Comparison of ENCODE assay signal across 10 cellular contexts in the genomic region with DNA sequence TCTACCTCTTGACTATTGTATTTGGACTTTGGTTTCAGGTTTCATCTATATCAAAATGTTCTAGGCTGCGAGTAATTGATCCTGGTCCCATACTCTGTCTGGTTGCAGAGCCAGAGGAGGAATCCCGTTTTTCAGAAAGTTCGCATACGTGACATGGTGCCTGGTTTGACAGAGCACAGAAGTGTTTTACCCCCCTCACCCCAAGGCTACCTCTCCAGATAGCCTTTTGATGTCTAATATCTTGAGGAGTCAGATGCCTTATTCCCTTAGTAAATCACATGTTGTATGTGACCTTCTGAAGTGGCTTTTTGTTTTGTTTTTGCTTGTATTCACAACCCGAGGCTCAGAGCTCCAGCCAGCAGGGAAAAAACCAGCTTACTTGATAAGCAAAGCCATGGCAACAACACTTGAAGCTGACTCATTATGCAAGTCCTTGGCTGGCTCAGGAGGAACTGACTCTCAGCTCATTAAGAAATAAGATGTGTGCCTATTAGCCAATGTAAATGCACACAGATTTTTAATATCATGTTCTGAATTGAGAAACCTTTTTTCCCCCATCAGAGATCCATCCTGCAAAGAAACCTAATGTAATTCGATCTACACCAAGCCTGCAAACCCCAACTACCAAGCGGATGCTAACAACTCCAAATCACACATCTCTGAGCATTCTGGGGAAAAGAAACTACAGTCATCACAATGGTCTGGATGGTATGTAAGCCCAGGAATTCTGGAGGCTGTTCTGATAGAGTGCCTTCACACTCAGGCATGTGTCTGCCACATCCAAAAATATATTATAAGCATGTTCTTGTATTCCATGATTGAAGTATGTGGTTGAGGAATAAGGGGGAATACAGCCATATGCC. TPM values are rescaled to one million over a fixed set of nuclear protein-coding genes. Genes with fewer than 3 reads are reported as not detected.
DNase-seq lines count a peak whose midpoint lies in the region; ATAC-seq, FAIRE-seq and TF ChIP-seq lines count a peak whose summit lies in the region.
"Had no signal": no experiment of that assay in that cellular context is flagged by ENCODE, and none has a peak within 500 bp of the region (broad histone marks: within the 10 kb centered on the region; RNA-seq: fewer than 3 reads in every experiment).

No MANE protein-coding gene starts in this region.

- no peak overlapping the region for H3K27ac ChIP-seq in Peyer's patch
- no peak overlapping the region for H3K27ac ChIP-seq in endothelial cell of umbilical vein (ENCODE audit: insufficient read depth, low read depth, low read length)
- H3K27ac ChIP-seq: SK-N-MC had no signal

- H3K4me2 ChIP-seq in endothelial cell of umbilical vein (ENCODE audit: insufficient read depth, low read length), result no peak overlapping the region

- H3K27me3 Mint-ChIP-seq in natural killer cell treated with Interleukin-12 subunit alpha and Interleukin-12 subunit beta and Interleukin-15 and Interleukin-18, amount 100 ng/mL, for 72 hours, result no peaks in the 10 kb centered on the region
- no peaks in the 10 kb centered on the region for H3K27me3 Mint-ChIP-seq in Calu3 (ENCODE audit: unreplicated experiment)

- H3K4me3 ChIP-seq in Peyer's patch (no peak overlapping the region), endothelial cell of umbilical vein (replicated peaks in 1 of 3; ENCODE audit: insufficient read depth in 1 of 3, low read depth in 1 of 3, low read length in 3 of 3) (no peak overlapping the region)
- H3K4me3 ChIP-seq: SK-N-MC had no signal

- no peaks in the 10 kb centered on the region for H4K20me1 ChIP-seq in endothelial cell of umbilical vein (replicated peaks; ENCODE audit: control insufficient read depth, extremely low read depth, insufficient read depth, low read length)

- H3K9me3 Mint-ChIP-seq in natural killer cell treated with Interleukin-12 subunit alpha and Interleukin-12 subunit beta and Interleukin-15 and Interleukin-18, amount 100 ng/mL, for 72 hours, result no peaks in the 10 kb centered on the region
- no peaks in the 10 kb centered on the region for H3K9me3 Mint-ChIP-seq in Calu3 (ENCODE audit: low read depth, unreplicated experiment)
- H3K9me3 Mint-ChIP-seq: natural killer cell had no signal

- TF ChIP-seq POLR2A in Peyer's patch (IDR thresholded peaks at IDR 0.05) (no peak), endothelial cell of umbilical vein (IDR thresholded peaks at IDR 0.05; ENCODE audit: low read depth, low read length) (no peak)

- ATAC-seq in HG03103 (IDR thresholded peaks at IDR 0.05; ENCODE audit: low read depth, unreplicated experiment), result peak; percentile 97
- peak; percentile 64 to 85 for ATAC-seq in natural killer cell treated with Interleukin-12 subunit alpha and Interleukin-12 subunit beta and Interleukin-15 and Interleukin-18, amount 100 ng/mL, for 72 hours

- H3K9me3 ChIP-seq in Peyer's patch, result no peaks in the 10 kb centered on the region
- no peaks in the 10 kb centered on the region for H3K9me3 ChIP-seq in endothelial cell of umbilical vein (replicated peaks; ENCODE audit: control insufficient read depth, insufficient read depth, low read length)

- no peak overlapping the region for H3K4me3 Mint-ChIP-seq in natural killer cell treated with Interleukin-12 subunit alpha and Interleukin-12 subunit beta and Interleukin-15 and Interleukin-18, amount 100 ng/mL, for 72 hours
- H3K4me3 Mint-ChIP-seq in Calu3 (ENCODE audit: low read depth, unreplicated experiment), result no peak overlapping the region
- H3K4me3 Mint-ChIP-seq: natural killer cell had no signal

- no peak for TF ChIP-seq CTCF in Peyer's patch (IDR thresholded peaks at IDR 0.05)
- no peak for TF ChIP-seq CTCF in endothelial cell of umbilical vein (IDR thresholded peaks at IDR 0.05; ENCODE audit: extremely low read depth in 1 of 2, insufficient read depth in 1 of 2, low read depth in 1 of 2, low read length in 2 of 2)
- TF ChIP-seq CTCF in Calu3 (IDR thresholded peaks at IDR 0.05; ENCODE audit: unreplicated experiment), result no peak

- CTCF ChIA-PET in endothelial cell of umbilical vein (lab: Charles Lee) (interaction anchor here (0.9 to 1.2 kb wide), 2 partner anchors 60 to 855 kb away, joined by 3 to 4 read pairs; no protein-coding TSS in a partner anchor), Calu3 (lab: Charles Lee) (interaction anchor here (0.7 kb wide), 1 partner anchor 911 kb away, joined by 5 read pairs; no protein-coding TSS in a partner anchor)

- H3K27ac Mint-ChIP-seq in natural killer cell treated with Interleukin-12 subunit alpha and Interleukin-12 subunit beta and Interleukin-15 and Interleukin-18, amount 100 ng/mL, for 72 hours, result no peak overlapping the region
- no peak overlapping the region for H3K27ac Mint-ChIP-seq in Calu3 (ENCODE audit: unreplicated experiment)
- H3K27ac Mint-ChIP-seq: natural killer cell had no signal

- BruUV-seq in endothelial cell of umbilical vein (replicated peaks; lab: Mats Ljungman, UMichigan), result no TSS peak
- no TSS peak for BruUV-seq in Calu3 (replicated peaks; lab: Mats Ljungman, UMichigan)

- POLR2A ChIA-PET in endothelial cell of umbilical vein (lab: Charles Lee), result no interaction called here

- no peaks in the 10 kb centered on the region for H3K36me3 Mint-ChIP-seq in natural killer cell treated with Interleukin-12 subunit alpha and Interleukin-12 subunit beta and Interleukin-15 and Interleukin-18, amount 100 ng/mL, for 72 hours
- no peaks in the 10 kb centered on the region for H3K36me3 Mint-ChIP-seq in Calu3 (ENCODE audit: insufficient read depth, unreplicated experiment)
- H3K36me3 Mint-ChIP-seq: natural killer cell had no signal

- H3K36me3 ChIP-seq in Peyer's patch (no peaks in the 10 kb centered on the region), endothelial cell of umbilical vein (ENCODE audit: control insufficient read depth in 2 of 2, extremely low read depth in 1 of 2, insufficient read depth in 2 of 2, low read length in 2 of 2) (peaks cover 0 to 3% of the 10 kb centered on the region in 2 experiments)

- H3K4me1 ChIP-seq in Peyer's patch (peaks cover 0 to 23% (median 1%) of the 10 kb centered on the region in 4 donors), endothelial cell of umbilical vein (ENCODE audit: control insufficient read depth, extremely low read depth, insufficient read depth, low read length) (no peaks in the 10 kb centered on the region)

- dilution Hi-C loops in endothelial cell of umbilical vein (cut with MboI; ENCODE audit: extremely low pct_ligation_motif_present, low sequenced_read_pairs), result no loop called here

- no peaks in the 10 kb centered on the region for H3K79me2 ChIP-seq in endothelial cell of umbilical vein (ENCODE audit: control insufficient read depth, insufficient read depth, low read length)

- peaks cover 2 to 8% of the 10 kb centered on the region in 2 donors for H3K4me1 Mint-ChIP-seq in natural killer cell treated with Interleukin-12 subunit alpha and Interleukin-12 subunit beta and Interleukin-15 and Interleukin-18, amount 100 ng/mL, for 72 hours (ENCODE audit: low read depth in 2 of 2)
- H3K4me1 Mint-ChIP-seq in Calu3 (ENCODE audit: low read depth, unreplicated experiment), result no peaks in the 10 kb centered on the region
- H3K4me1 Mint-ChIP-seq: natural killer cell had no signal

- intact Hi-C loops in endothelial cell of umbilical vein (cut with micrococcal nuclease) (no loop called here), Calu3 (cut with micrococcal nuclease; ENCODE audit: unreplicated experiment) (no loop called here)

- peak; percentile 76 for FAIRE-seq in endothelial cell of umbilical vein (lab: Jason Lieb, UNC)

- peak; percentile 90 for DNase-seq in DMS79 (lab: John Stamatoyannopoulos, UW)
- DNase-seq in GM19238 (ENCODE audit: insufficient read length, low spot score), result peak; percentile 23
- peak in 2 of 3 donors; percentile 19 to 63 for DNase-seq in Peyer's patch
- peak; percentile 80 for DNase-seq in endothelial cell of umbilical vein (ENCODE audit: low read depth, low spot score)
- DNase-seq in natural killer cell treated with Interleukin-12 subunit alpha and Interleukin-12 subunit beta and Interleukin-15 and Interleukin-18, amount 100 ng/mL, for 72 hours (ENCODE audit: low spot score), result no peak
- no peak for DNase-seq in Calu3
- no peak for DNase-seq in GOT3 (lab: John Stamatoyannopoulos, UW)
- DNase-seq: natural killer cell had no signal

- H3K27me3 ChIP-seq in Peyer's patch (no peaks in the 10 kb centered on the region), endothelial cell of umbilical vein (ENCODE audit: control insufficient read depth in 2 of 2, insufficient read depth in 2 of 2, low read length in 2 of 2) (no peaks in the 10 kb centered on the region)

- no peak overlapping the region for H3K9ac ChIP-seq in endothelial cell of umbilical vein (replicated peaks; ENCODE audit: extremely low read depth, insufficient read depth, low read length)

- no peak overlapping the region for H2AFZ ChIP-seq in endothelial cell of umbilical vein (ENCODE audit: low read depth, low read length)

- H3K9me1 ChIP-seq in endothelial cell of umbilical vein (replicated peaks; ENCODE audit: control insufficient read depth, extremely low read depth, insufficient read depth, low read length), result no peaks in the 10 kb centered on the region

TF ChIP-seq in endothelial cell of umbilical vein, 7 proteins besides CTCF, POLR2A, EP300 and RAD21:
- peak; percentile 23 for TF ChIP-seq FOS (IDR thresholded peaks at IDR 0.05; ENCODE audit: borderline replicate concordance, insufficient read depth, low read length)
- TF ChIP-seq EZH2 (IDR thresholded peaks at IDR 0.05; ENCODE audit: borderline replicate concordance, low read depth, low read length, severe bottlenecking), result no peak
- TF ChIP-seq GATA2 (IDR thresholded peaks at IDR 0.05; ENCODE audit: insufficient read depth, insufficient read length, low read depth, low read length), result no peak

RNA-seq across cellular contexts. Expression of a gene that starts 41.4 kb away (rescaled TPM):
- total RNA-seq in Peyer's patch, result 10 to 100 TPM in 2 of 4 donors, 1 to 10 TPM in 2; 8.2 to 25.0 (median 14.5) TPM
- total RNA-seq in endothelial cell of umbilical vein, result 0.18 TPM in 1 of 2 replicates, not detected in the other
- 0.18 and 0.19 TPM in 2 replicates for polyA plus RNA-seq in endothelial cell of umbilical vein
- polyA plus RNA-seq in endothelial cell of umbilical vein (2011; cell fraction: cytosol; rRNA removed), result 0.04 and 0.09 TPM in 2 replicates
- 0.37 and 0.38 TPM in 2 replicates for polyA plus RNA-seq in endothelial cell of umbilical vein (2011; cell fraction: nucleus; rRNA removed)
- 0.09 and 0.33 TPM in 2 replicates for polyA plus RNA-seq in endothelial cell of umbilical vein (2012)
- polyA minus RNA-seq in endothelial cell of umbilical vein, result 0.53 TPM in 1 of 2 replicates, not detected in the other
- polyA minus RNA-seq in endothelial cell of umbilical vein (2011; cell fraction: cytosol; rRNA and poly(A)+ RNA removed), result not detected
- 0.29 TPM in 1 of 2 replicates, not detected in the other for polyA minus RNA-seq in endothelial cell of umbilical vein (2011; cell fraction: nucleus; rRNA and poly(A)+ RNA removed)
- not detected for total RNA-seq in natural killer cell treated with Interleukin-12 subunit alpha and Interleukin-12 subunit beta and Interleukin-15 and Interleukin-18, amount 100 ng/mL, for 72 hours
- 0.27 and 0.59 TPM in 2 replicates for total RNA-seq in Calu3 (2022)

Comparison
In these comparisons a context has a peak if more than half of its experiments do, and no peak if none do; other contexts are left out.
1. DNase-seq: peak in DMS79 (single experiment), GM19238 (single experiment), Peyer's patch (2 of 3) and endothelial cell of umbilical vein (single experiment); none in natural killer cell treated with Interleukin-12 subunit alpha and Interleukin-12 subunit beta and Interleukin-15 and Interleukin-18, amount 100 ng/mL, for 72 hours (single experiment), Calu3 (single experiment) and GOT3 (single experiment).